In genomic region chr2:128562471-128563347, GRCh38 we compare ENCODE assay signal across 1 cellular context.
TF ChIP-seq lines count a peak whose summit lies in the region.

No MANE protein-coding gene starts in this region.

TF ChIP-seq in HepG2, 621 proteins besides CTCF, POLR2A, EP300 and RAD21 (continued from another document):
- TF ChIP-seq CREB3 (CRISPR knock-in tag; IDR thresholded peaks at IDR 0.05) (no peak), STAT5B (CRISPR knock-in tag; IDR thresholded peaks at IDR 0.05) (no peak), IRX3 (CRISPR knock-in tag; IDR thresholded peaks at IDR 0.05; ENCODE audit: borderline replicate concordance, low read depth) (no peak), TSC22D2 (CRISPR knock-in tag; IDR thresholded peaks at IDR 0.05; ENCODE audit: borderline replicate concordance) (no peak), MEIS2 (CRISPR knock-in tag; IDR thresholded peaks at IDR 0.05) (no peak), ZNF704 (CRISPR knock-in tag; IDR thresholded peaks at IDR 0.05; ENCODE audit: borderline replicate concordance) (no peak), HDAC1 (CRISPR knock-in tag; IDR thresholded peaks at IDR 0.05) (no peak), CEBPZ (IDR thresholded peaks at IDR 0.05; ENCODE audit: low read length) (no peak), ZNF331 (CRISPR knock-in tag; IDR thresholded peaks at IDR 0.05) (no peak), ARID3A (IDR thresholded peaks at IDR 0.05; ENCODE audit: low read depth, low read length) (no peak), ESRRA (CRISPR knock-in tag; IDR thresholded peaks at IDR 0.05; ENCODE audit: low read depth) (no peak), FLYWCH1 (CRISPR knock-in tag; IDR thresholded peaks at IDR 0.05) (no peak), ZNF780A (CRISPR knock-in tag; IDR thresholded peaks at IDR 0.05) (no peak), FOXA1 (IDR thresholded peaks at IDR 0.05) (no peak), FOXA1 (CRISPR knock-in tag; IDR thresholded peaks at IDR 0.05) (no peak), PREB (CRISPR knock-in tag; IDR thresholded peaks at IDR 0.05) (no peak)
